8 cellular contexts compared by ENCODE assay signal in genomic region chr19:18856385-18857126, GRCh38. TPM values are rescaled to one million over a fixed set of nuclear protein-coding genes. Genes with fewer than 3 reads are reported as not detected.
A peak's percentile ranks its signal among the peaks of the same experiment; 100 is the strongest.
DNase-seq lines count a peak whose midpoint lies in the region; ATAC-seq and TF ChIP-seq lines count a peak whose summit lies in the region.
"Had no signal": no experiment of that assay in that cellular context is flagged by ENCODE, and none has a peak within 500 bp of the region (broad histone marks: within the 10 kb centered on the region; RNA-seq: fewer than 3 reads in every experiment).

No MANE protein-coding gene starts in this region.

- peaks cover 7 to 9% of the 10 kb centered on the region in 2 donors for H3K4me1 Mint-ChIP-seq in effector memory CD8-positive, alpha-beta T cell (ENCODE audit: low read depth in 2 of 2)

- in situ Hi-C loops in GM13977 (cut with MboI; ENCODE audit: low pct_unique_long_range_greater_than_20kb, low sequenced_read_pairs, unreplicated experiment), result no loop called here

- peak in 1 of 4 donors; percentile 40 for ATAC-seq in psoas muscle
- ATAC-seq in effector memory CD8-positive, alpha-beta T cell (replicated peaks), result no peak
- ATAC-seq in HG02763 (IDR thresholded peaks at IDR 0.05; ENCODE audit: unreplicated experiment), result no peak

- TF ChIP-seq CTCF in GM13977 (IDR thresholded peaks at IDR 0.05; ENCODE audit: extremely low read depth, insufficient read depth, missing control alignments) (peak; percentile 33), foreskin fibroblast (IDR thresholded peaks at IDR 0.05; ENCODE audit: low read depth, low read length) (peak; percentile 61), psoas muscle (IDR thresholded peaks at IDR 0.05) (peak; percentile 9)

- H3K27ac ChIP-seq in psoas muscle, result no peak overlapping the region

- H3K27me3 Mint-ChIP-seq in effector memory CD8-positive, alpha-beta T cell, result no peaks in the 10 kb centered on the region

- no peaks in the 10 kb centered on the region for H3K9me3 ChIP-seq in psoas muscle

- no peak for DNase-seq in GM13977 (ENCODE audit: low spot score)
- DNase-seq in SHP77 treated with DMSO at 0.1 percent for 48 hours (lab: John Stamatoyannopoulos, UW), result peak; percentile 1
- DNase-seq in foreskin fibroblast, result peak in 1 of 2 donors; percentile 70
- peak in 1 of 2 donors; percentile 11 for DNase-seq in psoas muscle
- no peak for DNase-seq in effector memory CD8-positive, alpha-beta T cell
- DNase-seq in NCI-H748 (lab: John Stamatoyannopoulos, UW; ENCODE audit: unreplicated experiment), result no peak
- DNase-seq: Karpas-422 had no signal

- H3K4me3 ChIP-seq in foreskin fibroblast (ENCODE audit: low read depth in 1 of 2, low read length in 2 of 2) (no peak overlapping the region), psoas muscle (no peak overlapping the region)

- H3K27ac Mint-ChIP-seq in effector memory CD8-positive, alpha-beta T cell, result peak overlapping the region in 1 of 2 donors; percentile 51

- peaks cover 91% of the 10 kb centered on the region for H3K36me3 Mint-ChIP-seq in effector memory CD8-positive, alpha-beta T cell (ENCODE audit: insufficient read depth)

- H3K36me3 ChIP-seq in psoas muscle (ENCODE audit: insufficient read depth in 1 of 2, low read depth in 1 of 2), result peaks cover 0 to 99% of the 10 kb centered on the region in 2 donors

- no peaks in the 10 kb centered on the region for H3K9me3 Mint-ChIP-seq in effector memory CD8-positive, alpha-beta T cell

- intact Hi-C loops in psoas muscle (cut with DNase I), result no loop called here

- H3K4me1 ChIP-seq in psoas muscle, result peaks cover 15% of the 10 kb centered on the region

- H3K27me3 ChIP-seq in psoas muscle (ENCODE audit: insufficient read depth in 3 of 3, low read length in 2 of 3), result no peaks in the 10 kb centered on the region

- WGBS in psoas muscle, 3 donors, result 82 to 83% (median 83%) methylated on average over 22 of the region's 22 CpGs

- H3K4me3 Mint-ChIP-seq in effector memory CD8-positive, alpha-beta T cell, result no peak overlapping the region

RNA-seq across cellular contexts. Expression of gene UPF1, which starts 24.8 kb away (rescaled TPM):
- total RNA-seq in psoas muscle, result 10 to 100 TPM; 34.6 to 45.0 (median 37.9) TPM
- polyA plus RNA-seq in psoas muscle, result 10 to 100 TPM; 15.6 to 34.5 (median 34.4) TPM

RNA-seq across cellular contexts. Expression of gene CERS1, which starts 39.4 kb away (rescaled TPM):
- total RNA-seq in psoas muscle, result 1 to 10 TPM; 4.3 to 6.4 (median 5.3) TPM
- polyA plus RNA-seq in psoas muscle, result 1 to 10 TPM; 2.1 to 4.6 (median 4.0) TPM

Comparison
In these comparisons a context has a peak if more than half of its experiments do, and no peak if none do; other contexts are left out.
1. CTCF ChIP-seq: peak in every context shown above with its lines; median percentile 61 in foreskin fibroblast; 33 in GM13977; 9 in psoas muscle.